In genomic region chr20:62674370-62674769, GRCh38 we compare ENCODE assay signal across 21 cellular contexts. TPM values are rescaled to one million over a fixed set of nuclear protein-coding genes. Genes with fewer than 3 reads are reported as not detected.
A peak's percentile ranks its signal among the peaks of the same experiment; 100 is the strongest.
DNase-seq lines count a peak whose midpoint lies in the region; ATAC-seq and TF ChIP-seq lines count a peak whose summit lies in the region.
"Had no signal": no experiment of that assay in that cellular context is flagged by ENCODE, and none has a peak within 500 bp of the region (broad histone marks: within the 10 kb centered on the region; RNA-seq: fewer than 3 reads in every experiment).

No MANE protein-coding gene starts in this region.

- intact Hi-C loops in A673 (cut with micrococcal nuclease; ENCODE audit: unreplicated experiment) = no loop called here

- H3K9me3 ChIP-seq in neuronal stem cell (replicated peaks in 1 of 2; ENCODE audit: control insufficient read depth in 2 of 2, insufficient read depth in 1 of 2, low read depth in 1 of 2, low read length in 2 of 2) (peaks cover 0 to 4% of the 10 kb centered on the region in 2 donors), A673 (ENCODE audit: low read depth, low read length, poor library complexity, severe bottlenecking) (no peaks in the 10 kb centered on the region)

- no peak overlapping the region for H3K9ac ChIP-seq in neuronal stem cell (ENCODE audit: low read depth, low read length, poor library complexity)

- H3K27me3 ChIP-seq in HL-60 (ENCODE audit: insufficient read depth, poor library complexity, severe bottlenecking) (no peaks in the 10 kb centered on the region), neuronal stem cell (ENCODE audit: control insufficient read depth in 3 of 3, insufficient read depth in 3 of 3, low read depth in 1 of 3, low read length in 3 of 3) (peaks cover 0 to 54% (median 0%) of the 10 kb centered on the region in 3 experiments), A673 (replicated peaks; ENCODE audit: insufficient read depth, low read depth, low read length, poor library complexity) (no peaks in the 10 kb centered on the region)

- H3K4me1 ChIP-seq in neuronal stem cell (ENCODE audit: control insufficient read depth in 2 of 2, insufficient read depth in 1 of 2, low read depth in 1 of 2, low read length in 2 of 2) (peaks cover 0 to 1% of the 10 kb centered on the region in 2 donors), A673 (ENCODE audit: insufficient read depth, low read length, poor library complexity, severe bottlenecking) (no peaks in the 10 kb centered on the region)

- H3K27ac Mint-ChIP-seq in activated naive CD8-positive, alpha-beta T cell = peak overlapping the region; percentile 12
- H3K27ac Mint-ChIP-seq in activated naive CD8-positive, alpha-beta T cell treated with anti-CD3 and anti-CD28 coated beads for 36 hours = no peak overlapping the region

- peak overlapping the region; percentile 32 for H2BK5ac ChIP-seq in neuronal stem cell (ENCODE audit: low read length)

- H3K4ac ChIP-seq in neuronal stem cell (ENCODE audit: low read length) = no peak overlapping the region

- BruUV-seq in A673 (replicated peaks; lab: Mats Ljungman, UMichigan) = no TSS peak

- no peak overlapping the region for H4K8ac ChIP-seq in neuronal stem cell (ENCODE audit: low read depth, low read length)

- no peaks in the 10 kb centered on the region for H3K27me3 Mint-ChIP-seq in activated naive CD8-positive, alpha-beta T cell
- peaks cover 6% of the 10 kb centered on the region for H3K27me3 Mint-ChIP-seq in activated naive CD8-positive, alpha-beta T cell treated with anti-CD3 and anti-CD28 coated beads for 36 hours
- no peaks in the 10 kb centered on the region for H3K27me3 Mint-ChIP-seq in activated T-cell treated with anti-CD3 and anti-CD28 coated beads, Interleukin-2, amount 50 U/mL, for 4 hours (ENCODE audit: low read depth)
- H3K27me3 Mint-ChIP-seq: CD4-positive, alpha-beta memory T cell had no signal

- peaks cover 3% of the 10 kb centered on the region for H3K79me1 ChIP-seq in neuronal stem cell (ENCODE audit: low read depth, low read length)

- H3K23ac ChIP-seq in neuronal stem cell (ENCODE audit: low read depth, low read length, poor library complexity) = peak overlapping the region; percentile 29

- POLR2A ChIA-PET in A673 (lab: Charles Lee; ENCODE audit: low non-redundant PET) = no interaction called here

- H3K27ac ChIP-seq in HL-60 (replicated peaks) (peak overlapping the region; percentile 74; the same call in 1 of the 2 replicates), neuronal stem cell (replicated peaks; ENCODE audit: low read length) (no peak overlapping the region), A673 (ENCODE audit: low read depth, low read length, poor library complexity, severe bottlenecking) (no peak overlapping the region)
- H3K27ac ChIP-seq: SK-N-MC had no signal

- H3K36me3 Mint-ChIP-seq in activated naive CD8-positive, alpha-beta T cell = no peaks in the 10 kb centered on the region
- peaks cover 5% of the 10 kb centered on the region for H3K36me3 Mint-ChIP-seq in activated naive CD8-positive, alpha-beta T cell treated with anti-CD3 and anti-CD28 coated beads for 36 hours
- H3K36me3 Mint-ChIP-seq in activated T-cell treated with anti-CD3 and anti-CD28 coated beads, Interleukin-2, amount 50 U/mL, for 4 hours (ENCODE audit: insufficient read depth) = peaks cover 2% of the 10 kb centered on the region

- CTCF ChIA-PET in A673 (lab: Charles Lee) = interaction anchor here (0.6 kb wide), 1 partner anchor 174 kb away, joined by 6 read pairs; no protein-coding TSS in a partner anchor

- peak overlapping the region; percentile 38 for H2BK15ac ChIP-seq in neuronal stem cell (ENCODE audit: low read length)

- no peak for ATAC-seq in activated T-cell treated with anti-CD3 and anti-CD28 coated beads, Interleukin-2, amount 50 U/mL, for 4 hours

- no peak for TF ChIP-seq CTCF in HL-60 (IDR thresholded peaks at IDR 0.05; ENCODE audit: insufficient read depth, low read length)
- TF ChIP-seq CTCF in A673 (conservative IDR thresholded peaks at IDR 0.05; ENCODE audit: low read depth, low read length) = no peak

- H3K4me3 Mint-ChIP-seq in activated naive CD8-positive, alpha-beta T cell = no peak overlapping the region
- H3K4me3 Mint-ChIP-seq in activated naive CD8-positive, alpha-beta T cell treated with anti-CD3 and anti-CD28 coated beads for 36 hours = no peak overlapping the region
- no peak overlapping the region for H3K4me3 Mint-ChIP-seq in activated T-cell treated with anti-CD3 and anti-CD28 coated beads, Interleukin-2, amount 50 U/mL, for 4 hours

- H2AFZ ChIP-seq in neuronal stem cell (ENCODE audit: low read length) = no peak overlapping the region

- H3K18ac ChIP-seq in neuronal stem cell (ENCODE audit: low read length) = peak overlapping the region; percentile 19

- DNase-seq in activated naive CD8-positive, alpha-beta T cell treated with anti-CD3 and anti-CD28 coated beads for 36 hours = no peak
- DNase-seq in HL-60 (ENCODE audit: low read depth in 1 of 2, low spot score in 1 of 2) = no peak
- DNase-seq in RPMI7951 (ENCODE audit: low read depth) = peak; percentile 76
- DNase-seq in neuronal stem cell (ENCODE audit: low spot score) = no peak
- DNase-seq in effector CD8-positive, alpha-beta T cell (lab: John Stamatoyannopoulos, UW) = no peak
- DNase-seq in activated T-cell treated with anti-CD3 and anti-CD28 coated beads, Interleukin-2, amount 50 U/mL, for 4 hours = no peak
- DNase-seq in A673 (ENCODE audit: low spot score) = no peak
- DNase-seq: 8988T; CD4-positive, alpha-beta memory T cell; COR-L47; GDM1; KG1; MM.1S; NCI-H2029; NCI-H446; NCI-H524 treated with DMSO at 0.1 percent for 48 hours; NCI-H82; NK-92 treated with Interleukin-12 subunit alpha and Interleukin-12 subunit beta, amount 100 ng/mL, for 24 hours; SIG-M5 had no signal

- H3K36me3 ChIP-seq in neuronal stem cell (replicated peaks in 1 of 2; ENCODE audit: control insufficient read depth in 2 of 2, insufficient read depth in 2 of 2, low read length in 2 of 2) (no peaks in the 10 kb centered on the region), A673 (ENCODE audit: insufficient read depth, low read length, poor library complexity, severe bottlenecking) (peaks cover 24% of the 10 kb centered on the region)

- H2BK12ac ChIP-seq in neuronal stem cell (ENCODE audit: low read length) = no peak overlapping the region

- peak overlapping the region; percentile 83 for H2AK5ac ChIP-seq in neuronal stem cell (ENCODE audit: low read depth, low read length)

- H3K9me3 Mint-ChIP-seq in activated naive CD8-positive, alpha-beta T cell (ENCODE audit: low read depth) = no peaks in the 10 kb centered on the region
- H3K9me3 Mint-ChIP-seq in activated naive CD8-positive, alpha-beta T cell treated with anti-CD3 and anti-CD28 coated beads for 36 hours = no peaks in the 10 kb centered on the region
- no peaks in the 10 kb centered on the region for H3K9me3 Mint-ChIP-seq in activated T-cell treated with anti-CD3 and anti-CD28 coated beads, Interleukin-2, amount 50 U/mL, for 4 hours

- H2BK120ac ChIP-seq in neuronal stem cell (ENCODE audit: low read depth, low read length) = no peak overlapping the region

- H3K4me1 Mint-ChIP-seq in activated naive CD8-positive, alpha-beta T cell (ENCODE audit: low read depth) = peaks cover 2% of the 10 kb centered on the region
- H3K4me1 Mint-ChIP-seq in activated naive CD8-positive, alpha-beta T cell treated with anti-CD3 and anti-CD28 coated beads for 36 hours = peaks cover 10% of the 10 kb centered on the region
- no peaks in the 10 kb centered on the region for H3K4me1 Mint-ChIP-seq in activated T-cell treated with anti-CD3 and anti-CD28 coated beads, Interleukin-2, amount 50 U/mL, for 4 hours (ENCODE audit: low read depth)

- WGBS in neuronal stem cell (ENCODE audit: extremely low coverage in 2 of 2, insufficient read length in 2 of 2, insufficient replicate concordance in 1 of 2), 2 donors = no CpG with 5 or more reads among the region's 11 CpGs

- H3K4me2 ChIP-seq in neuronal stem cell (ENCODE audit: insufficient read depth, low read length, poor library complexity, severe bottlenecking) = no peak overlapping the region

- peak overlapping the region; percentile 1 for H3K14ac ChIP-seq in neuronal stem cell (ENCODE audit: low read length)

- H4K91ac ChIP-seq in neuronal stem cell (ENCODE audit: low read depth, low read length, poor library complexity) = no peak overlapping the region

- H3K4me3 ChIP-seq in HL-60 (replicated peaks; ENCODE audit: insufficient read depth, low read length) (no peak overlapping the region), neuronal stem cell (ENCODE audit: low read length in 2 of 2) (no peak overlapping the region), A673 (ENCODE audit: low read depth, low read length, poor library complexity, severe bottlenecking) (no peak overlapping the region)
- H3K4me3 ChIP-seq: SK-N-MC had no signal

RNA-seq across cellular contexts. Expression of gene SLCO4A1, which starts 32.1 kb away (rescaled TPM):
- total RNA-seq in activated naive CD8-positive, alpha-beta T cell treated with anti-CD3 and anti-CD28 coated beads for 36 hours = 10 to 100 TPM; 55.0 to 56.9 TPM
- total RNA-seq in RPMI7951 (2014; rRNA removed; shearing (Covaris generic)) = 60.2 and 62.4 TPM in 2 replicates
- polyA plus RNA-seq in neuronal stem cell (2013, experiment 1 of 2) = 3.5 TPM
- 3.9 TPM for polyA plus RNA-seq in neuronal stem cell (2013, experiment 2 of 2)
- 10 to 100 TPM; 36.5 to 49.3 (median 48.2) TPM for total RNA-seq in activated T-cell treated with anti-CD3 and anti-CD28 coated beads, Interleukin-2, amount 50 U/mL, for 4 hours
- total RNA-seq in A673 (2021) = 44.5 and 48.8 TPM in 2 replicates

RNA-seq across cellular contexts. Expression of gene NTSR1, which starts 34.3 kb away (rescaled TPM):
- total RNA-seq in activated naive CD8-positive, alpha-beta T cell treated with anti-CD3 and anti-CD28 coated beads for 36 hours = not detected
- total RNA-seq in RPMI7951 (2014; rRNA removed; shearing (Covaris generic)) = 15.0 and 19.7 TPM in 2 replicates
- 0.28 TPM for polyA plus RNA-seq in neuronal stem cell (2013, experiment 1 of 2)
- polyA plus RNA-seq in neuronal stem cell (2013, experiment 2 of 2) = 0.21 TPM
- under 1 TPM in 1 of 3 donors, not detected in 2; 0.08 TPM for total RNA-seq in activated T-cell treated with anti-CD3 and anti-CD28 coated beads, Interleukin-2, amount 50 U/mL, for 4 hours
- total RNA-seq in A673 (2021) = 8.7 and 15.9 TPM in 2 replicates
- polyA plus RNA-seq: CD4-positive, alpha-beta memory T cell had no signal
